8 cellular contexts compared by ENCODE assay signal in the genomic region with DNA sequence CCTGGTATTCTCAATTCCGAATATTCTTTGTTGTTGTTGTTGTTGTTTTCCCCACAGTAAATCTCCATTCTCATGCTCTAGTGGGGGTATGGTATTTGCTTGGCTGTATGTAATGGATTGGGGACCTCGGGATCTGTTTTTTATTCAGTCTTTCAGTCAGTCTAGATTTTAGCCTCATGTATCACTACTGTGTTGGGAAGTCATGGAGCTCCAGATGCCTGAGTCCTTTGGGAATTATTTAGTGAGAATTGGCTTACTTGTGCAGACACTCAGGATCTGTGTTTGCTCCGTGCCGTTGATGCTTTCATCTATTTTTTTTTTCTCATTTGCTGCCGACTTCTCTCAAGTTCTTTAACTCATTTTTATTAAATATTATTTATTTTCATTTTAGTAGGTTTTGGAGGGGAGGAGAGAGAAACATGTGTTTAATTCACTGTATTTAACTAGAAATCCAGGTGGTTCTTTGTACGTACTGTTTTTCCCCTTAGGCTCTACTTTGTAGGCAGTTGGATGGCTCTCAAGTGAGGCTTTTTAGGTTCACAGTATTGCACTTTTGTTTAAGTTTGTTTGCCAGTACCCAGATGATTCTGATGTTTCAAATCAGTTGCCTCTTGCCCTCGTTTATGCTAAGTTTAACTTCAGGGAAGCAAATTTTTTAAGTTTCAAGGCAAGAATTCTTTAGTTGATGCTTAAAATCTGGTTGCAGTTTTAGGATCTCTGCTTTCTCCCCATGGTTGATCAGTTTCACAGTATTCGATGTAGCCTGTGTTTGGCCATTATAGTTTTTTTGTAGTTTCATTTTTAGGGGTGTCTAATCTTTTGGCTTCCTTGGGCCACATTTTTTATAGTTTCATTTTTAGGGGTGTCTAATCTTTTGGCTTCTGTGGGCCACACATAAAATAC. TPM values are rescaled to one million over a fixed set of nuclear protein-coding genes. Genes with fewer than 3 reads are reported as not detected.
DNase-seq lines count a peak whose midpoint lies in the region; ATAC-seq lines count a peak whose summit lies in the region.

No MANE protein-coding gene starts in this region.

- peak overlapping the region; percentile 0 for H3K4me3 ChIP-seq in rectal smooth muscle tissue (ENCODE audit: low read length)

- peak overlapping the region; percentile 75 to 89 for H3K4me3 Mint-ChIP-seq in effector memory CD8-positive, alpha-beta T cell

- H3K36me3 Mint-ChIP-seq in effector memory CD8-positive, alpha-beta T cell (ENCODE audit: insufficient read depth): peaks cover 24% of the 10 kb centered on the region

- H3K27ac ChIP-seq in rectal smooth muscle tissue (ENCODE audit: low read depth, low read length): peak overlapping the region; percentile 61

- intact Hi-C loops in posterior vena cava (cut with DNase I): no loop called here

- H3K4me1 ChIP-seq in rectal smooth muscle tissue (ENCODE audit: control insufficient read depth, insufficient read depth, low read length): peaks cover 6% of the 10 kb centered on the region

- H3K27me3 Mint-ChIP-seq in effector memory CD8-positive, alpha-beta T cell: no peaks in the 10 kb centered on the region

- no peak overlapping the region for H3K9ac ChIP-seq in rectal smooth muscle tissue (ENCODE audit: low read length)

- H3K9me3 Mint-ChIP-seq in effector memory CD8-positive, alpha-beta T cell: no peaks in the 10 kb centered on the region

- peaks cover 50 to 82% of the 10 kb centered on the region in 2 donors for H3K4me1 Mint-ChIP-seq in effector memory CD8-positive, alpha-beta T cell (ENCODE audit: low read depth in 2 of 2)

- H3K27ac Mint-ChIP-seq in effector memory CD8-positive, alpha-beta T cell: peak overlapping the region; percentile 96 to 99

- no peaks in the 10 kb centered on the region for H3K27me3 ChIP-seq in rectal smooth muscle tissue (ENCODE audit: control insufficient read depth, insufficient read depth, low read length)

- H3K36me3 ChIP-seq in rectal smooth muscle tissue (ENCODE audit: control insufficient read depth, insufficient read depth, low read length): no peaks in the 10 kb centered on the region

- peak; percentile 46 for ATAC-seq in effector memory CD8-positive, alpha-beta T cell (replicated peaks)
- no peak for ATAC-seq in GM19324 (IDR thresholded peaks at IDR 0.05; ENCODE audit: low FRiP score, unreplicated experiment)

- DNase-seq in ELR (ENCODE audit: low read depth): peak; percentile 30
- peak; percentile 23 for DNase-seq in NCI-H446 treated with DMSO at 0.1 percent for 48 hours (lab: John Stamatoyannopoulos, UW)
- no peak for DNase-seq in effector memory CD8-positive, alpha-beta T cell
- DNase-seq in posterior vena cava (ENCODE audit: low spot score): no peak
- DNase-seq in stimulated activated CD4-positive, alpha-beta T cell treated with anti-CD3 and anti-CD28 coated beads, Interleukin-2, amount 100 ng/mL, for 24 hours: no peak
- DNase-seq in activated CD4-positive, alpha-beta T cell treated with anti-CD3 and anti-CD28 coated beads, Interleukin-2, amount 50 U/mL, for 1 hour: no peak

RNA-seq across cellular contexts. Expression of a gene that starts 36.9 kb away (rescaled TPM):
- 10 to 100 TPM; 12.5 to 13.5 TPM for total RNA-seq in posterior vena cava

Comparison
In these comparisons a context has a peak if more than half of its experiments do, and no peak if none do; other contexts are left out.
1. DNase-seq: peak in ELR (single experiment) and NCI-H446 treated with DMSO at 0.1 percent for 48 hours (single experiment); none in effector memory CD8-positive, alpha-beta T cell (0 of 3), posterior vena cava (single experiment), stimulated activated CD4-positive, alpha-beta T cell treated with anti-CD3 and anti-CD28 coated beads, Interleukin-2, amount 100 ng/mL, for 24 hours (0 of 2) and activated CD4-positive, alpha-beta T cell treated with anti-CD3 and anti-CD28 coated beads, Interleukin-2, amount 50 U/mL, for 1 hour (single experiment).